ENCODE assay signal across 9 cellular contexts in genomic region chrX:37846141-37846540, GRCh38. TPM values are rescaled to one million over a fixed set of nuclear protein-coding genes. Genes with fewer than 3 reads are reported as not detected.
DNase-seq lines count a peak whose midpoint lies in the region; ATAC-seq and TF ChIP-seq lines count a peak whose summit lies in the region.
"Had no signal": no experiment of that assay in that cellular context is flagged by ENCODE, and none has a peak within 500 bp of the region (broad histone marks: within the 10 kb centered on the region; RNA-seq: fewer than 3 reads in every experiment).

No MANE protein-coding gene starts in this region.

- H3K9me3 ChIP-seq in sigmoid colon = no peaks in the 10 kb centered on the region

- no peaks in the 10 kb centered on the region for H3K27me3 ChIP-seq in sigmoid colon

- no peak for TF ChIP-seq POLR2A in sigmoid colon (IDR thresholded peaks at IDR 0.05)

- no peak for TF ChIP-seq CTCF in WI38 (IDR thresholded peaks at IDR 0.05; ENCODE audit: low read depth, low read length)
- TF ChIP-seq CTCF in epithelial cell of proximal tubule (conservative IDR thresholded peaks at IDR 0.05; ENCODE audit: low read depth, low read length) = no peak
- TF ChIP-seq CTCF in sigmoid colon (IDR thresholded peaks at IDR 0.05) = no peak

- H3K4me1 ChIP-seq in sigmoid colon = no peaks in the 10 kb centered on the region

- intact Hi-C loops in sigmoid colon (cut with DNase I) = loop anchor here (2.0 kb wide), 1 partner anchor 481 kb away; the partner anchor contains the start of gene RPGR

- no peak for TF ChIP-seq EP300 in sigmoid colon (IDR thresholded peaks at IDR 0.05)

- H3K4me3 ChIP-seq in WI38 (ENCODE audit: low read depth, low read length) = peak overlapping the region; percentile 66
- H3K4me3 ChIP-seq in epithelial cell of proximal tubule (ENCODE audit: low read depth, low read length) = peak overlapping the region; percentile 70
- peak overlapping the region in 3 of 4 donors; percentile 74 to 79 (median 76) for H3K4me3 ChIP-seq in sigmoid colon

- DNase-seq in DMS53 (lab: John Stamatoyannopoulos, UW) = peak; percentile 56
- DNase-seq in DMS53 treated with DMSO at 0.1 percent for 48 hours (lab: John Stamatoyannopoulos, UW; ENCODE audit: unreplicated experiment) = no peak
- no peak for DNase-seq in epithelial cell of proximal tubule (ENCODE audit: low read depth)
- no peak for DNase-seq in sigmoid colon
- DNase-seq in D341Med (ENCODE audit: low spot score) = no peak
- no peak for DNase-seq in substantia nigra (lab: John Stamatoyannopoulos, UW)
- DNase-seq: activated CD4-positive, alpha-beta T cell treated with anti-CD3 and anti-CD28 coated beads for 48 hours had no signal

- 71 to 81% methylated on average over 3 of the region's 3 CpGs for WGBS in sigmoid colon, 2 donors

- ATAC-seq in GM18520 (IDR thresholded peaks at IDR 0.05; ENCODE audit: unreplicated experiment) = no peak

- H3K27ac ChIP-seq in sigmoid colon (peak overlapping the region; percentile 87 to 94 (median 88)), substantia nigra (ENCODE audit: low read depth, low read length, poor library complexity, severe bottlenecking) (no peak overlapping the region)

- H3K36me3 ChIP-seq in sigmoid colon = no peaks in the 10 kb centered on the region

RNA-seq across cellular contexts. Expression of gene DYNLT3, which starts 1.2 kb away (rescaled TPM):
- 24.0 and 32.1 TPM in 2 replicates for total RNA-seq in epithelial cell of proximal tubule
- total RNA-seq in sigmoid colon = 10 to 100 TPM; 32.4 to 55.3 (median 45.2) TPM
- polyA plus RNA-seq in sigmoid colon = 10 to 100 TPM; 16.5 to 37.2 (median 34.8) TPM
